1 cellular context compared by ENCODE assay signal in genomic region chr5:64939772-64940510, GRCh38.
TF ChIP-seq lines count a peak whose summit lies in the region.

No MANE protein-coding gene starts in this region.

TF ChIP-seq in HepG2, 621 proteins besides CTCF, POLR2A, EP300 and RAD21 (continued from another document and continues in another):
- TF ChIP-seq ZHX2 (IDR thresholded peaks at IDR 0.05; ENCODE audit: low read depth) (no peak), ZHX2 (CRISPR knock-in tag; IDR thresholded peaks at IDR 0.05; ENCODE audit: borderline replicate concordance) (no peak), BORCS8-MEF2B (CRISPR knock-in tag; IDR thresholded peaks at IDR 0.05) (no peak), ZNF276 (CRISPR knock-in tag; IDR thresholded peaks at IDR 0.05; ENCODE audit: low read depth) (no peak), ESRRA (CRISPR knock-in tag; IDR thresholded peaks at IDR 0.05; ENCODE audit: low read depth) (no peak), ZNF546 (CRISPR knock-in tag; conservative IDR thresholded peaks at IDR 0.05) (no peak), MAF1 (CRISPR knock-in tag; IDR thresholded peaks at IDR 0.05; ENCODE audit: borderline replicate concordance) (no peak), ZNF18 (CRISPR knock-in tag; IDR thresholded peaks at IDR 0.05; ENCODE audit: insufficient replicate concordance) (no peak), ZNF501 (CRISPR knock-in tag; IDR thresholded peaks at IDR 0.05) (peak; percentile 48; the same call in 1 of the 2 replicates), ZNF550 (CRISPR knock-in tag; IDR thresholded peaks at IDR 0.05; ENCODE audit: borderline replicate concordance) (no peak), ZNF615 (CRISPR knock-in tag; IDR thresholded peaks at IDR 0.05; ENCODE audit: borderline replicate concordance) (no peak), ZNF333 (CRISPR knock-in tag; IDR thresholded peaks at IDR 0.05; ENCODE audit: borderline replicate concordance) (no peak), HMG20A (CRISPR knock-in tag; IDR thresholded peaks at IDR 0.05; ENCODE audit: borderline replicate concordance) (peak; percentile 29; the same call in 1 of the 2 replicates), ZNF484 (CRISPR knock-in tag; IDR thresholded peaks at IDR 0.05; ENCODE audit: borderline replicate concordance, low read depth) (no peak), ZEB1 (IDR thresholded peaks at IDR 0.05; ENCODE audit: insufficient replicate concordance, low read depth) (no peak), MTA3 (CRISPR knock-in tag; IDR thresholded peaks at IDR 0.05) (no peak), ZC3H4 (CRISPR knock-in tag; IDR thresholded peaks at IDR 0.05; ENCODE audit: borderline replicate concordance) (no peak), ZNF773 (CRISPR knock-in tag; IDR thresholded peaks at IDR 0.05; ENCODE audit: borderline replicate concordance) (no peak), SOX13 (IDR thresholded peaks at IDR 0.05) (no peak), SOX13 (CRISPR knock-in tag; conservative IDR thresholded peaks at IDR 0.05 in 1 of 2, IDR thresholded peaks at IDR 0.05 in 1 of 2) (peak in 1 of 2 experiments; percentile 36; a peak in 1 of 4 replicates)
- TF ChIP-seq, protein P1, sequence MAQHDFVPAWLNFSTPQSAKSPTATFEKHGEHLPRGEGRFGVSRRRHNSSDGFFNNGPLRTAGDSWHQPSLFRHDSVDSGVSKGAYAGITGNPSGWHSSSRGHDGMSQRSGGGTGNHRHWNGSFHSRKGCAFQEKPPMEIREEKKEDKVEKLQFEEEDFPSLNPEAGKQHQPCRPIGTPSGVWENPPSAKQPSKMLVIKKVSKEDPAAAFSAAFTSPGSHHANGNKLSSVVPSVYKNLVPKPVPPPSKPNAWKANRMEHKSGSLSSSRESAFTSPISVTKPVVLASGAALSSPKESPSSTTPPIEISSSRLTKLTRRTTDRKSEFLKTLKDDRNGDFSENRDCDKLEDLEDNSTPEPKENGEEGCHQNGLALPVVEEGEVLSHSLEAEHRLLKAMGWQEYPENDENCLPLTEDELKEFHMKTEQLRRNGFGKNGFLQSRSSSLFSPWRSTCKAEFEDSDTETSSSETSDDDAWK (CRISPR knock-in tag; IDR thresholded peaks at IDR 0.05): no peak
- TF ChIP-seq, protein P2, sequence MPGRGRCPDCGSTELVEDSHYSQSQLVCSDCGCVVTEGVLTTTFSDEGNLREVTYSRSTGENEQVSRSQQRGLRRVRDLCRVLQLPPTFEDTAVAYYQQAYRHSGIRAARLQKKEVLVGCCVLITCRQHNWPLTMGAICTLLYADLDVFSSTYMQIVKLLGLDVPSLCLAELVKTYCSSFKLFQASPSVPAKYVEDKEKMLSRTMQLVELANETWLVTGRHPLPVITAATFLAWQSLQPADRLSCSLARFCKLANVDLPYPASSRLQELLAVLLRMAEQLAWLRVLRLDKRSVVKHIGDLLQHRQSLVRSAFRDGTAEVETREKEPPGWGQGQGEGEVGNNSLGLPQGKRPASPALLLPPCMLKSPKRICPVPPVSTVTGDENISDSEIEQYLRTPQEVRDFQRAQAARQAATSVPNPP (CRISPR knock-in tag; IDR thresholded peaks at IDR 0.05): no peak
- TF ChIP-seq, protein P3, sequence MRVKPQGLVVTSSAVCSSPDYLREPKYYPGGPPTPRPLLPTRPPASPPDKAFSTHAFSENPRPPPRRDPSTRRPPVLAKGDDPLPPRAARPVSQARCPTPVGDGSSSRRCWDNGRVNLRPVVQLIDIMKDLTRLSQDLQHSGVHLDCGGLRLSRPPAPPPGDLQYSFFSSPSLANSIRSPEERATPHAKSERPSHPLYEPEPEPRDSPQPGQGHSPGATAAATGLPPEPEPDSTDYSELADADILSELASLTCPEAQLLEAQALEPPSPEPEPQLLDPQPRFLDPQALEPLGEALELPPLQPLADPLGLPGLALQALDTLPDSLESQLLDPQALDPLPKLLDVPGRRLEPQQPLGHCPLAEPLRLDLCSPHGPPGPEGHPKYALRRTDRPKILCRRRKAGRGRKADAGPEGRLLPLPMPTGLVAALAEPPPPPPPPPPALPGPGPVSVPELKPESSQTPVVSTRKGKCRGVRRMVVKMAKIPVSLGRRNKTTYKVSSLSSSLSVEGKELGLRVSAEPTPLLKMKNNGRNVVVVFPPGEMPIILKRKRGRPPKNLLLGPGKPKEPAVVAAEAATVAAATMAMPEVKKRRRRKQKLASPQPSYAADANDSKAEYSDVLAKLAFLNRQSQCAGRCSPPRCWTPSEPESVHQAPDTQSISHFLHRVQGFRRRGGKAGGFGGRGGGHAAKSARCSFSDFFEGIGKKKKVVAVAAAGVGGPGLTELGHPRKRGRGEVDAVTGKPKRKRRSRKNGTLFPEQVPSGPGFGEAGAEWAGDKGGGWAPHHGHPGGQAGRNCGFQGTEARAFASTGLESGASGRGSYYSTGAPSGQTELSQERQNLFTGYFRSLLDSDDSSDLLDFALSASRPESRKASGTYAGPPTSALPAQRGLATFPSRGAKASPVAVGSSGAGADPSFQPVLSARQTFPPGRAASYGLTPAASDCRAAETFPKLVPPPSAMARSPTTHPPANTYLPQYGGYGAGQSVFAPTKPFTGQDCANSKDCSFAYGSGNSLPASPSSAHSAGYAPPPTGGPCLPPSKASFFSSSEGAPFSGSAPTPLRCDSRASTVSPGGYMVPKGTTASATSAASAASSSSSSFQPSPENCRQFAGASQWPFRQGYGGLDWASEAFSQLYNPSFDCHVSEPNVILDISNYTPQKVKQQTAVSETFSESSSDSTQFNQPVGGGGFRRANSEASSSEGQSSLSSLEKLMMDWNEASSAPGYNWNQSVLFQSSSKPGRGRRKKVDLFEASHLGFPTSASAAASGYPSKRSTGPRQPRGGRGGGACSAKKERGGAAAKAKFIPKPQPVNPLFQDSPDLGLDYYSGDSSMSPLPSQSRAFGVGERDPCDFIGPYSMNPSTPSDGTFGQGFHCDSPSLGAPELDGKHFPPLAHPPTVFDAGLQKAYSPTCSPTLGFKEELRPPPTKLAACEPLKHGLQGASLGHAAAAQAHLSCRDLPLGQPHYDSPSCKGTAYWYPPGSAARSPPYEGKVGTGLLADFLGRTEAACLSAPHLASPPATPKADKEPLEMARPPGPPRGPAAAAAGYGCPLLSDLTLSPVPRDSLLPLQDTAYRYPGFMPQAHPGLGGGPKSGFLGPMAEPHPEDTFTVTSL (CRISPR knock-in tag; IDR thresholded peaks at IDR 0.05; ENCODE audit: borderline replicate concordance): peak; percentile 28; the same call in 1 of the 2 replicates
- TF ChIP-seq, protein P4, sequence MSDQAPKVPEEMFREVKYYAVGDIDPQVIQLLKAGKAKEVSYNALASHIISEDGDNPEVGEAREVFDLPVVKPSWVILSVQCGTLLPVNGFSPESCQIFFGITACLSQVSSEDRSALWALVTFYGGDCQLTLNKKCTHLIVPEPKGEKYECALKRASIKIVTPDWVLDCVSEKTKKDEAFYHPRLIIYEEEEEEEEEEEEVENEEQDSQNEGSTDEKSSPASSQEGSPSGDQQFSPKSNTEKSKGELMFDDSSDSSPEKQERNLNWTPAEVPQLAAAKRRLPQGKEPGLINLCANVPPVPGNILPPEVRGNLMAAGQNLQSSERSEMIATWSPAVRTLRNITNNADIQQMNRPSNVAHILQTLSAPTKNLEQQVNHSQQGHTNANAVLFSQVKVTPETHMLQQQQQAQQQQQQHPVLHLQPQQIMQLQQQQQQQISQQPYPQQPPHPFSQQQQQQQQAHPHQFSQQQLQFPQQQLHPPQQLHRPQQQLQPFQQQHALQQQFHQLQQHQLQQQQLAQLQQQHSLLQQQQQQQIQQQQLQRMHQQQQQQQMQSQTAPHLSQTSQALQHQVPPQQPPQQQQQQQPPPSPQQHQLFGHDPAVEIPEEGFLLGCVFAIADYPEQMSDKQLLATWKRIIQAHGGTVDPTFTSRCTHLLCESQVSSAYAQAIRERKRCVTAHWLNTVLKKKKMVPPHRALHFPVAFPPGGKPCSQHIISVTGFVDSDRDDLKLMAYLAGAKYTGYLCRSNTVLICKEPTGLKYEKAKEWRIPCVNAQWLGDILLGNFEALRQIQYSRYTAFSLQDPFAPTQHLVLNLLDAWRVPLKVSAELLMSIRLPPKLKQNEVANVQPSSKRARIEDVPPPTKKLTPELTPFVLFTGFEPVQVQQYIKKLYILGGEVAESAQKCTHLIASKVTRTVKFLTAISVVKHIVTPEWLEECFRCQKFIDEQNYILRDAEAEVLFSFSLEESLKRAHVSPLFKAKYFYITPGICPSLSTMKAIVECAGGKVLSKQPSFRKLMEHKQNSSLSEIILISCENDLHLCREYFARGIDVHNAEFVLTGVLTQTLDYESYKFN (CRISPR knock-in tag; conservative IDR thresholded peaks at IDR 0.05): peak; percentile 58
- TF ChIP-seq, protein P5, sequence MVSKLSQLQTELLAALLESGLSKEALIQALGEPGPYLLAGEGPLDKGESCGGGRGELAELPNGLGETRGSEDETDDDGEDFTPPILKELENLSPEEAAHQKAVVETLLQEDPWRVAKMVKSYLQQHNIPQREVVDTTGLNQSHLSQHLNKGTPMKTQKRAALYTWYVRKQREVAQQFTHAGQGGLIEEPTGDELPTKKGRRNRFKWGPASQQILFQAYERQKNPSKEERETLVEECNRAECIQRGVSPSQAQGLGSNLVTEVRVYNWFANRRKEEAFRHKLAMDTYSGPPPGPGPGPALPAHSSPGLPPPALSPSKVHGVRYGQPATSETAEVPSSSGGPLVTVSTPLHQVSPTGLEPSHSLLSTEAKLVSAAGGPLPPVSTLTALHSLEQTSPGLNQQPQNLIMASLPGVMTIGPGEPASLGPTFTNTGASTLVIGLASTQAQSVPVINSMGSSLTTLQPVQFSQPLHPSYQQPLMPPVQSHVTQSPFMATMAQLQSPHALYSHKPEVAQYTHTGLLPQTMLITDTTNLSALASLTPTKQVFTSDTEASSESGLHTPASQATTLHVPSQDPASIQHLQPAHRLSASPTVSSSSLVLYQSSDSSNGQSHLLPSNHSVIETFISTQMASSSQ (IDR thresholded peaks at IDR 0.05; ENCODE audit: low read depth): no peak
- TF ChIP-seq, protein P5 (CRISPR knock-in tag; IDR thresholded peaks at IDR 0.05; ENCODE audit: borderline replicate concordance): no peak
